In genomic region chr18:36162981-36163380, GRCh38 we compare ENCODE assay signal across 16 cellular contexts.
"Had no signal": no experiment of that assay in that cellular context is flagged by ENCODE, and none has a peak within 500 bp of the region (broad histone marks: within the 10 kb centered on the region; RNA-seq: fewer than 3 reads in every experiment).

No MANE protein-coding gene starts in this region.

- H3K4me3 ChIP-seq: coronary artery, dorsolateral prefrontal cortex, esophagus muscularis mucosa, heart right ventricle, mucosa of descending colon, psoas muscle, right atrium auricular region, sigmoid colon, skin epidermis had no signal

- H3K27me3 Mint-ChIP-seq: naive thymus-derived CD8-positive, alpha-beta T cell had no signal

- H3K4me3 Mint-ChIP-seq: naive thymus-derived CD8-positive, alpha-beta T cell had no signal

- ATAC-seq: heart right ventricle; mucosa of descending colon; naive thymus-derived CD8-positive, alpha-beta T cell; psoas muscle had no signal

- H3K9me3 Mint-ChIP-seq: naive thymus-derived CD8-positive, alpha-beta T cell had no signal

- DNase-seq: dorsolateral prefrontal cortex; effector CD8-positive, alpha-beta T cell; heart right ventricle; hypothalamus; kidney glomerular epithelial cell; mucosa of descending colon; naive thymus-derived CD8-positive, alpha-beta T cell; psoas muscle; sigmoid colon; stimulated activated CD4-positive, alpha-beta T cell treated with anti-CD3 and anti-CD28 coated beads, Interleukin-12 subunit alpha, Interleukin-12 subunit beta, amount 100 ng/mL, for 4 hours; stimulated activated naive CD4-positive, alpha-beta T cell treated with Interleukin-2 at 50 U/mL for 16 hours; trophoblast cell had no signal
